ENCODE assay signal across 8 cellular contexts in genomic region chr19:6736917-6737283, GRCh38. TPM values are rescaled to one million over a fixed set of nuclear protein-coding genes. Genes with fewer than 3 reads are reported as not detected.
DNase-seq lines count a peak whose midpoint lies in the region; ATAC-seq and TF ChIP-seq lines count a peak whose summit lies in the region.

No MANE protein-coding gene starts in this region.

- no peaks in the 10 kb centered on the region for H3K9me3 Mint-ChIP-seq in activated T-helper 17 cell treated with anti-CD3 and anti-CD28 coated beads, Interleukin-2, amount 50 U/mL, for 72 hours

- TF ChIP-seq CTCF in stomach (IDR thresholded peaks at IDR 0.05), result no peak

- H3K36me3 ChIP-seq in iPS-15b (ENCODE audit: control insufficient read depth, insufficient read depth, low read length) (peaks cover 3% of the 10 kb centered on the region), stomach (peaks cover 6 to 30% (median 25%) of the 10 kb centered on the region in 4 donors)

- no peaks in the 10 kb centered on the region for H3K27me3 Mint-ChIP-seq in activated T-helper 17 cell treated with anti-CD3 and anti-CD28 coated beads, Interleukin-2, amount 50 U/mL, for 72 hours

- no peak for TF ChIP-seq POLR2A in stomach (IDR thresholded peaks at IDR 0.05)

- peak overlapping the region; percentile 94 for H3K4me3 Mint-ChIP-seq in activated T-helper 17 cell treated with anti-CD3 and anti-CD28 coated beads, Interleukin-2, amount 50 U/mL, for 72 hours

- TF ChIP-seq EP300 in stomach (IDR thresholded peaks at IDR 0.05), result no peak

- peak overlapping the region; percentile 96 for H3K27ac Mint-ChIP-seq in activated T-helper 17 cell treated with anti-CD3 and anti-CD28 coated beads, Interleukin-2, amount 50 U/mL, for 72 hours

- peak overlapping the region; percentile 87 for H3K9ac ChIP-seq in iPS-15b (ENCODE audit: low read depth, low read length)

- H3K27ac ChIP-seq in stomach, result peak overlapping the region; percentile 93 to 99 (median 97)

- peaks cover 55% of the 10 kb centered on the region for H3K36me3 Mint-ChIP-seq in activated T-helper 17 cell treated with anti-CD3 and anti-CD28 coated beads, Interleukin-2, amount 50 U/mL, for 72 hours (ENCODE audit: low read depth)

- WGBS in stomach, 5 donors, result 0 to 2% (median 1%) methylated on average over 11 to 16 of the region's 16 CpGs

- peaks cover 23% of the 10 kb centered on the region for H3K4me1 Mint-ChIP-seq in activated T-helper 17 cell treated with anti-CD3 and anti-CD28 coated beads, Interleukin-2, amount 50 U/mL, for 72 hours

- H3K9me3 ChIP-seq in iPS-15b (ENCODE audit: control insufficient read depth, insufficient read depth, low read length), result no peaks in the 10 kb centered on the region
- no peaks in the 10 kb centered on the region for H3K9me3 ChIP-seq in stomach

- H3K27me3 ChIP-seq in iPS-15b (ENCODE audit: control insufficient read depth, insufficient read depth, low read length) (no peaks in the 10 kb centered on the region), stomach (no peaks in the 10 kb centered on the region)

- H3K4me3 ChIP-seq in iPS-15b (ENCODE audit: low read depth, low read length), result peak overlapping the region; percentile 87
- H3K4me3 ChIP-seq in stomach, result peak overlapping the region; percentile 62 to 91 (median 82)

- no peak for ATAC-seq in activated T-helper 17 cell treated with anti-CD3 and anti-CD28 coated beads, Interleukin-2, amount 50 U/mL, for 72 hours (replicated peaks)
- ATAC-seq in GM19395 (IDR thresholded peaks at IDR 0.05; ENCODE audit: unreplicated experiment) (no peak), HG03439 (IDR thresholded peaks at IDR 0.05; ENCODE audit: unreplicated experiment) (no peak), esophagus mucosa (no peak)

- H3K4me1 ChIP-seq in iPS-15b (ENCODE audit: control insufficient read depth, insufficient read depth, low read length) (peaks cover 9% of the 10 kb centered on the region), stomach (peaks cover 35 to 58% (median 52%) of the 10 kb centered on the region in 4 donors)

- DNase-seq in NCI-H1417 (lab: John Stamatoyannopoulos, UW) (peak in 2 of 3 experiments; percentile 73 to 78), NCI-H1417 treated with DMSO at 0.1 percent for 48 hours (lab: John Stamatoyannopoulos, UW) (no peak), stomach (no peak)

- intact Hi-C loops in stomach (cut with DNase I; ENCODE audit: low total_unique reads), result loop anchor here (10.0 kb wide), 1 partner anchor 128 kb away; no protein-coding TSS in a partner anchor

RNA-seq across cellular contexts. Expression of gene GPR108, which starts 0.5 kb away (rescaled TPM):
- 10 to 100 TPM; 49.8 to 64.7 TPM for total RNA-seq in activated T-helper 17 cell treated with anti-CD3 and anti-CD28 coated beads, Interleukin-2, amount 50 U/mL, for 72 hours
- total RNA-seq in stomach (10 to 100 TPM; 28.1 to 78.6 (median 54.2) TPM), esophagus mucosa (65.9 TPM)
- polyA plus RNA-seq in stomach, result 100 to 1,000 TPM in 1 of 3 donors, 10 to 100 TPM in 2; 59.9 to 132 (median 64.4) TPM

RNA-seq across cellular contexts. Expression of gene TRIP10, which starts 2.6 kb away (rescaled TPM):
- total RNA-seq in activated T-helper 17 cell treated with anti-CD3 and anti-CD28 coated beads, Interleukin-2, amount 50 U/mL, for 72 hours, result 10 to 100 TPM; 38.0 to 99.4 TPM
- total RNA-seq in stomach (10 to 100 TPM; 30.1 to 91.5 (median 86.9) TPM), esophagus mucosa (129 TPM)
- polyA plus RNA-seq in stomach, result 100 to 1,000 TPM in 1 of 3 donors, 10 to 100 TPM in 2; 44.9 to 111 (median 46.8) TPM

RNA-seq across cellular contexts. Expression of gene C3, which starts 16.4 kb away (rescaled TPM):
- total RNA-seq in activated T-helper 17 cell treated with anti-CD3 and anti-CD28 coated beads, Interleukin-2, amount 50 U/mL, for 72 hours, result 1 to 10 TPM in 1 of 2 donors, under 1 TPM in 1; 0.99 to 4.3 TPM
- 1,000 to 10,000 TPM in 1 of 5 donors, 100 to 1,000 TPM in 2, 10 to 100 TPM in 2; 35.3 to 1,672 (median 430) TPM for total RNA-seq in stomach
- polyA plus RNA-seq in stomach, result 100 to 1,000 TPM in 1 of 3 donors, 10 to 100 TPM in 2; 22.8 to 367 (median 75.0) TPM
- total RNA-seq in esophagus mucosa, result 65.0 TPM

RNA-seq across cellular contexts. Expression of gene SH2D3A, which starts 30.3 kb away (rescaled TPM):
- 10 to 100 TPM; 21.1 to 21.2 TPM for total RNA-seq in activated T-helper 17 cell treated with anti-CD3 and anti-CD28 coated beads, Interleukin-2, amount 50 U/mL, for 72 hours
- total RNA-seq in stomach (10 to 100 TPM in 4 of 5 donors, 1 to 10 TPM in 1; 8.8 to 71.3 (median 43.0) TPM), esophagus mucosa (28.7 TPM)
- polyA plus RNA-seq in stomach, result 10 to 100 TPM; 19.9 to 23.6 (median 20.2) TPM

RNA-seq across cellular contexts. Expression of gene VAV1, which starts 35.6 kb away (rescaled TPM):
- total RNA-seq in activated T-helper 17 cell treated with anti-CD3 and anti-CD28 coated beads, Interleukin-2, amount 50 U/mL, for 72 hours, result 100 to 1,000 TPM; 110 to 114 TPM
- total RNA-seq in stomach, result 100 to 1,000 TPM in 1 of 5 donors, 1 to 10 TPM in 4; 2.2 to 130 (median 4.4) TPM
- polyA plus RNA-seq in stomach, result 1 to 10 TPM; 1.7 to 3.7 (median 3.6) TPM
- total RNA-seq in esophagus mucosa, result 1.3 TPM

Comparison
In these comparisons a context has a peak if more than half of its experiments do, and no peak if none do; other contexts are left out.
1. DNase-seq: peak in NCI-H1417 (2 of 3); none in NCI-H1417 treated with DMSO at 0.1 percent for 48 hours (single experiment) and stomach (single experiment).
2. RNA of gene C3, which starts 16.4 kb away (total RNA-seq): 35.3 to 1,672 TPM in stomach and 65.0 TPM in esophagus mucosa (single experiment); 0.99 to 4.3 TPM in activated T-helper 17 cell treated with anti-CD3 and anti-CD28 coated beads, Interleukin-2, amount 50 U/mL, for 72 hours; every median in the first group is over 4 times any median in the second.